In genomic region chr1:174204697-174205308, GRCh38 we compare ENCODE assay signal across 10 cellular contexts. TPM values are rescaled to one million over a fixed set of nuclear protein-coding genes. Genes with fewer than 3 reads are reported as not detected.
DNase-seq lines count a peak whose midpoint lies in the region; ATAC-seq and TF ChIP-seq lines count a peak whose summit lies in the region.
"Had no signal": no experiment of that assay in that cellular context is flagged by ENCODE, and none has a peak within 500 bp of the region (broad histone marks: within the 10 kb centered on the region; RNA-seq: fewer than 3 reads in every experiment).

No MANE protein-coding gene starts in this region.

- H4K8ac ChIP-seq in trophoblast cell (ENCODE audit: low read depth, low read length) = no peak overlapping the region

- no peak overlapping the region for H3K4ac ChIP-seq in trophoblast cell (ENCODE audit: low read depth, low read length)

- no peaks in the 10 kb centered on the region for H3K79me1 ChIP-seq in trophoblast cell (ENCODE audit: low read length)

- no peak overlapping the region for H3K4me3 Mint-ChIP-seq in activated T-helper 1 cell treated with anti-CD3 and anti-CD28 coated beads, Interleukin-12 subunit alpha, Interleukin-12 subunit beta, Interleukin-2, Interleukin-4 antibody, amounts not matched to agents 30 ng/mL and 10 ng/mL and 1 ng/mL, durations not matched to agents 14 hours and 24 hours and 36 hours
- peak overlapping the region; percentile 55 for H3K4me3 Mint-ChIP-seq in stimulated activated memory B cell treated with anti-CD40 and anti-IgM and Interleukin-4, amounts not matched to agents 10 μg/mL and 1 μg/mL and 100 μg/mL, for 72 hours

- H3K4me3 ChIP-seq in Loucy (ENCODE audit: low read length, poor library complexity, severe bottlenecking) = no peak overlapping the region
- H3K4me3 ChIP-seq in trophoblast cell (ENCODE audit: low read depth, low read length) = no peak overlapping the region

- H3K27ac Mint-ChIP-seq in activated T-helper 1 cell treated with anti-CD3 and anti-CD28 coated beads, Interleukin-12 subunit alpha, Interleukin-12 subunit beta, Interleukin-2, Interleukin-4 antibody, amounts not matched to agents 30 ng/mL and 10 ng/mL and 1 ng/mL, durations not matched to agents 14 hours and 24 hours and 36 hours = peak overlapping the region; percentile 67
- peak overlapping the region; percentile 80 for H3K27ac Mint-ChIP-seq in stimulated activated memory B cell treated with anti-CD40 and anti-IgM and Interleukin-4, amounts not matched to agents 10 μg/mL and 1 μg/mL and 100 μg/mL, for 72 hours

- peak; percentile 41 for DNase-seq in activated naive CD4-positive, alpha-beta T cell treated with Interleukin-2 at 50 U/mL for 16 hours
- no peak for DNase-seq in activated naive CD4-positive, alpha-beta T cell treated with anti-CD3 and anti-CD28 coated beads, Interleukin-2, amount 50 U/mL, for 16 hours
- no peak for DNase-seq in activated T-helper 1 cell treated with anti-CD3 and anti-CD28 coated beads, Interleukin-12 subunit alpha, Interleukin-12 subunit beta, Interleukin-2, Interleukin-4 antibody, amounts not matched to agents 30 ng/mL and 10 ng/mL and 1 ng/mL, durations not matched to agents 14 hours and 24 hours and 36 hours (ENCODE audit: low spot score)
- DNase-seq in trophoblast cell = no peak
- no peak for DNase-seq in iPS-NIHi7 (ENCODE audit: extremely low spot score)
- no peak for DNase-seq in NK-92 treated with Interleukin-12 subunit alpha and Interleukin-12 subunit beta, amount 100 ng/mL, for 24 hours (lab: John Stamatoyannopoulos, UW)
- DNase-seq: left colon, NCI-H2227 treated with DMSO at 0.1 percent for 48 hours had no signal

- H4K91ac ChIP-seq in trophoblast cell (ENCODE audit: low read depth, low read length) = no peak overlapping the region

- H3K4me1 Mint-ChIP-seq in activated T-helper 1 cell treated with anti-CD3 and anti-CD28 coated beads, Interleukin-12 subunit alpha, Interleukin-12 subunit beta, Interleukin-2, Interleukin-4 antibody, amounts not matched to agents 30 ng/mL and 10 ng/mL and 1 ng/mL, durations not matched to agents 14 hours and 24 hours and 36 hours (ENCODE audit: low read depth) = peaks cover 54% of the 10 kb centered on the region
- peaks cover 64% of the 10 kb centered on the region for H3K4me1 Mint-ChIP-seq in stimulated activated memory B cell treated with anti-CD40 and anti-IgM and Interleukin-4, amounts not matched to agents 10 μg/mL and 1 μg/mL and 100 μg/mL, for 72 hours

- H2AK5ac ChIP-seq in trophoblast cell (ENCODE audit: low read length) = no peak overlapping the region

- H3K9me3 ChIP-seq in Loucy (ENCODE audit: insufficient read depth, low read depth, low read length) (peaks cover 8% of the 10 kb centered on the region; the same call in 1 of the 2 replicates), trophoblast cell (ENCODE audit: insufficient read depth, low read depth, low read length) (no peaks in the 10 kb centered on the region)

- no peak overlapping the region for H3K14ac ChIP-seq in trophoblast cell (ENCODE audit: low read length)

- no peaks in the 10 kb centered on the region for H3F3A ChIP-seq in Loucy (ENCODE audit: low read depth)

- H3K27me3 ChIP-seq in Loucy (ENCODE audit: insufficient read depth, low read length, poor library complexity, severe bottlenecking) = no peaks in the 10 kb centered on the region
- H3K27me3 ChIP-seq in trophoblast cell (ENCODE audit: insufficient read depth, low read length) = no peaks in the 10 kb centered on the region

- peak; percentile 55 for ATAC-seq in stimulated activated memory B cell treated with anti-CD40 and anti-IgM and Interleukin-4, amounts not matched to agents 10 μg/mL and 1 μg/mL and 100 μg/mL, for 72 hours
- ATAC-seq: left colon had no signal

- no peaks in the 10 kb centered on the region for H4K20me1 ChIP-seq in Loucy (ENCODE audit: insufficient read depth, low read length, poor library complexity, severe bottlenecking)

- H2AFZ ChIP-seq in Loucy (ENCODE audit: low read length) (no peak overlapping the region), trophoblast cell (ENCODE audit: insufficient read depth, low read length, poor library complexity) (no peak overlapping the region)

- H3K9me2 ChIP-seq in Loucy (replicated peaks; ENCODE audit: low read depth, low read length) = no peaks in the 10 kb centered on the region

- H3K9me3 Mint-ChIP-seq in activated T-helper 1 cell treated with anti-CD3 and anti-CD28 coated beads, Interleukin-12 subunit alpha, Interleukin-12 subunit beta, Interleukin-2, Interleukin-4 antibody, amounts not matched to agents 30 ng/mL and 10 ng/mL and 1 ng/mL, durations not matched to agents 14 hours and 24 hours and 36 hours = peaks cover 15% of the 10 kb centered on the region
- peaks cover 4% of the 10 kb centered on the region for H3K9me3 Mint-ChIP-seq in stimulated activated memory B cell treated with anti-CD40 and anti-IgM and Interleukin-4, amounts not matched to agents 10 μg/mL and 1 μg/mL and 100 μg/mL, for 72 hours

- peaks cover 7% of the 10 kb centered on the region; the same call in 1 of the 2 replicates for H3K36me3 ChIP-seq in Loucy (ENCODE audit: insufficient read depth, low read length)
- H3K36me3 ChIP-seq in trophoblast cell (ENCODE audit: control insufficient read depth in 1 of 2, insufficient read depth in 2 of 2, low read length in 2 of 2) = no peaks in the 10 kb centered on the region

- no peak overlapping the region for H3K27ac ChIP-seq in trophoblast cell (ENCODE audit: low read depth, low read length)

- no peak overlapping the region for H2BK120ac ChIP-seq in trophoblast cell (ENCODE audit: insufficient read depth, low read length, poor library complexity)

- H3K23ac ChIP-seq in trophoblast cell (ENCODE audit: low read length) = no peak overlapping the region

- H3K79me2 ChIP-seq in Loucy (ENCODE audit: insufficient read depth, low read length) (peaks cover 66% of the 10 kb centered on the region), trophoblast cell (ENCODE audit: control insufficient read depth, insufficient read depth, low read length, poor library complexity) (peaks cover 2% of the 10 kb centered on the region)

- H3K36me3 Mint-ChIP-seq in activated T-helper 1 cell treated with anti-CD3 and anti-CD28 coated beads, Interleukin-12 subunit alpha, Interleukin-12 subunit beta, Interleukin-2, Interleukin-4 antibody, amounts not matched to agents 30 ng/mL and 10 ng/mL and 1 ng/mL, durations not matched to agents 14 hours and 24 hours and 36 hours (ENCODE audit: low read depth) = peaks cover 14% of the 10 kb centered on the region
- H3K36me3 Mint-ChIP-seq in stimulated activated memory B cell treated with anti-CD40 and anti-IgM and Interleukin-4, amounts not matched to agents 10 μg/mL and 1 μg/mL and 100 μg/mL, for 72 hours = peaks cover 56% of the 10 kb centered on the region

- H3K9ac ChIP-seq in Loucy (ENCODE audit: low read depth, low read length, poor library complexity, severe bottlenecking) (peak overlapping the region; percentile 28), trophoblast cell (ENCODE audit: low read length) (no peak overlapping the region)

- WGBS in trophoblast cell (ENCODE audit: extremely low coverage, insufficient coverage, insufficient read length) = no CpG with 5 or more reads among the region's 7 CpGs

- TF ChIP-seq CTCF in Loucy (conservative IDR thresholded peaks at IDR 0.05; ENCODE audit: low read length) = no peak

- intact Hi-C loops in activated T-helper 1 cell treated with anti-CD3 and anti-CD28 coated beads, Interleukin-12 subunit alpha, Interleukin-12 subunit beta, Interleukin-2, Interleukin-4 antibody, amounts not matched to agents 30 ng/mL and 10 ng/mL and 1 ng/mL, durations not matched to agents 14 hours and 24 hours and 36 hours (cut with micrococcal nuclease) = loop anchor here (2.0 kb wide), 2 partner anchors 30 to 48 kb away; no protein-coding TSS in a partner anchor

- H2BK5ac ChIP-seq in trophoblast cell (ENCODE audit: low read depth, low read length, poor library complexity) = no peak overlapping the region

- no peak overlapping the region for H4K12ac ChIP-seq in trophoblast cell (ENCODE audit: low read depth, low read length)

- H2BK12ac ChIP-seq in trophoblast cell (ENCODE audit: low read length) = no peak overlapping the region

- H3K4me1 ChIP-seq in Loucy (ENCODE audit: insufficient read depth, low read length, poor library complexity, severe bottlenecking) (peaks cover 23% of the 10 kb centered on the region), trophoblast cell (ENCODE audit: control insufficient read depth in 1 of 2, insufficient read depth in 2 of 2, low read length in 2 of 2) (no peaks in the 10 kb centered on the region)

- H3K18ac ChIP-seq in trophoblast cell (ENCODE audit: low read length) = no peak overlapping the region

- H3K4me2 ChIP-seq in Loucy (ENCODE audit: low read depth, low read length, poor library complexity, severe bottlenecking) (peak overlapping the region; percentile 17), trophoblast cell (ENCODE audit: low read length) (no peak overlapping the region)

- no peaks in the 10 kb centered on the region for H3K27me3 Mint-ChIP-seq in activated T-helper 1 cell treated with anti-CD3 and anti-CD28 coated beads, Interleukin-12 subunit alpha, Interleukin-12 subunit beta, Interleukin-2, Interleukin-4 antibody, amounts not matched to agents 30 ng/mL and 10 ng/mL and 1 ng/mL, durations not matched to agents 14 hours and 24 hours and 36 hours (ENCODE audit: insufficient read depth)
- H3K27me3 Mint-ChIP-seq in stimulated activated memory B cell treated with anti-CD40 and anti-IgM and Interleukin-4, amounts not matched to agents 10 μg/mL and 1 μg/mL and 100 μg/mL, for 72 hours = no peaks in the 10 kb centered on the region

RNA-seq across cellular contexts. Expression of gene RABGAP1L, which starts 45.5 kb away (rescaled TPM):
- 40.6 and 41.0 TPM in 2 replicates for total RNA-seq in activated T-helper 1 cell treated with anti-CD3 and anti-CD28 coated beads, Interleukin-12 subunit alpha, Interleukin-12 subunit beta, Interleukin-2, Interleukin-4 antibody, amounts not matched to agents 30 ng/mL and 10 ng/mL and 1 ng/mL, durations not matched to agents 14 hours and 24 hours and 36 hours
- polyA plus RNA-seq in trophoblast cell (2013) = 10.1 and 10.9 TPM in 2 replicates
